ENCODE assay signal across 24 cellular contexts in genomic region chr19:34237939-34238338, GRCh38.
"Had no signal": no experiment of that assay in that cellular context is flagged by ENCODE, and none has a peak within 500 bp of the region (broad histone marks: within the 10 kb centered on the region; RNA-seq: fewer than 3 reads in every experiment).

No MANE protein-coding gene starts in this region.

- H3K27ac Mint-ChIP-seq: activated CD4-positive, alpha-beta memory T cell treated with anti-CD3 and anti-CD28 coated beads, Interleukin-2, amount 10 ng/mL, durations not matched to agents 7 days and 5 days; activated naive CD4-positive, alpha-beta T cell treated with anti-CD3 and anti-CD28 coated beads, Interleukin-2, amount 10 ng/mL, durations not matched to agents 7 days and 5 days; activated naive CD8-positive, alpha-beta T cell treated with anti-CD3 and anti-CD28 coated beads, Interleukin-2, amount 10 ng/mL, durations not matched to agents 7 days and 5 days; activated T-helper 1 cell treated with anti-CD3 and anti-CD28 coated beads, Interleukin-12 subunit alpha, Interleukin-12 subunit beta, Interleukin-2, Interleukin-4 antibody, amounts not matched to agents 30 ng/mL and 10 ng/mL and 1 ng/mL, durations not matched to agents 14 hours and 24 hours and 36 hours had no signal

- H3K36me3 Mint-ChIP-seq: activated naive CD4-positive, alpha-beta T cell treated with anti-CD3 and anti-CD28 coated beads, Interleukin-2, amount 50 U/mL, for 72 hours had no signal

- H3K27me3 Mint-ChIP-seq: activated CD4-positive, alpha-beta memory T cell treated with anti-CD3 and anti-CD28 coated beads, Interleukin-2, amount 10 ng/mL, durations not matched to agents 7 days and 5 days; activated CD4-positive, alpha-beta T cell treated with anti-CD3 and anti-CD28 coated beads, Interleukin-2, amount 10 ng/mL, durations not matched to agents 7 days and 5 days; activated naive CD4-positive, alpha-beta T cell treated with anti-CD3 and anti-CD28 coated beads, Interleukin-2, amount 10 ng/mL, durations not matched to agents 7 days and 5 days; activated naive CD8-positive, alpha-beta T cell treated with anti-CD3 and anti-CD28 coated beads, Interleukin-2, amount 10 ng/mL, durations not matched to agents 7 days and 5 days had no signal

- H3K9me3 Mint-ChIP-seq: activated CD4-positive, alpha-beta memory T cell treated with anti-CD3 and anti-CD28 coated beads, Interleukin-2, amount 10 ng/mL, durations not matched to agents 7 days and 5 days; activated CD4-positive, alpha-beta T cell treated with anti-CD3 and anti-CD28 coated beads, Interleukin-2, amount 10 ng/mL, durations not matched to agents 7 days and 5 days; activated naive CD4-positive, alpha-beta T cell treated with anti-CD3 and anti-CD28 coated beads, Interleukin-2, amount 10 ng/mL, durations not matched to agents 7 days and 5 days; activated naive CD4-positive, alpha-beta T cell treated with anti-CD3 and anti-CD28 coated beads, Interleukin-2, amount 50 U/mL, for 72 hours; activated T-cell treated with anti-CD3 and anti-CD28 coated beads, Interleukin-2, amount 50 U/mL, for 4 hours; activated T-helper 1 cell treated with anti-CD3 and anti-CD28 coated beads, Interleukin-12 subunit alpha, Interleukin-12 subunit beta, Interleukin-2, Interleukin-4 antibody, amounts not matched to agents 30 ng/mL and 10 ng/mL and 1 ng/mL, durations not matched to agents 14 hours and 24 hours and 36 hours; brain; endodermal cell had no signal

- H3K27me3 ChIP-seq: ascending aorta, dorsolateral prefrontal cortex had no signal

- DNase-seq: activated CD4-positive, alpha-beta memory T cell treated with anti-CD3 and anti-CD28 coated beads, Interleukin-2, amount 10 ng/mL, durations not matched to agents 7 days and 5 days; activated CD4-positive, alpha-beta T cell treated with anti-CD3 and anti-CD28 coated beads for 1 hour; activated CD4-positive, alpha-beta T cell treated with anti-CD3 and anti-CD28 coated beads for 4 hours; activated CD4-positive, alpha-beta T cell treated with anti-CD3 and anti-CD28 coated beads, Interleukin-2, amount 10 ng/mL, durations not matched to agents 7 days and 5 days; activated CD4-positive, alpha-beta T cell treated with anti-CD3 and anti-CD28 coated beads, Interleukin-2, amount 50 U/mL, for 4 hours; activated CD8-positive, alpha-beta memory T cell treated with anti-CD3 and anti-CD28 coated beads, Interleukin-2, amount 50 U/mL, for 48 hours; activated gamma-delta T cell; activated naive CD4-positive, alpha-beta T cell; activated naive CD4-positive, alpha-beta T cell treated with anti-CD3 and anti-CD28 coated beads, Interleukin-2, amount 10 ng/mL, durations not matched to agents 7 days and 5 days; activated naive CD8-positive, alpha-beta T cell treated with anti-CD3 and anti-CD28 coated beads, Interleukin-2, amount 10 ng/mL, durations not matched to agents 7 days and 5 days; activated T-cell treated with anti-CD3 and anti-CD28 coated beads, Interleukin-2, amount 50 U/mL, for 4 hours; dorsolateral prefrontal cortex; effector memory CD4-positive, alpha-beta T cell; endodermal cell; foreskin fibroblast; head of caudate nucleus; hippocampal formation; T-helper 1 cell; T-helper 2 cell had no signal

- H3K4me3 ChIP-seq: ascending aorta, dorsolateral prefrontal cortex had no signal

- ATAC-seq: activated naive CD4-positive, alpha-beta T cell treated with anti-CD3 and anti-CD28 coated beads, Interleukin-2, amount 50 U/mL, for 72 hours; activated T-cell treated with anti-CD3 and anti-CD28 coated beads, Interleukin-2, amount 50 U/mL, for 4 hours; esophagus mucosa had no signal

- H3K9me3 ChIP-seq: ascending aorta had no signal

- H3K27ac ChIP-seq: ascending aorta, dorsolateral prefrontal cortex had no signal

- H3K4me3 Mint-ChIP-seq: activated CD4-positive, alpha-beta memory T cell treated with anti-CD3 and anti-CD28 coated beads, Interleukin-2, amount 10 ng/mL, durations not matched to agents 7 days and 5 days; activated CD4-positive, alpha-beta T cell treated with anti-CD3 and anti-CD28 coated beads, Interleukin-2, amount 10 ng/mL, durations not matched to agents 7 days and 5 days; activated naive CD4-positive, alpha-beta T cell treated with anti-CD3 and anti-CD28 coated beads, Interleukin-2, amount 10 ng/mL, durations not matched to agents 7 days and 5 days; activated naive CD8-positive, alpha-beta T cell treated with anti-CD3 and anti-CD28 coated beads, Interleukin-2, amount 10 ng/mL, durations not matched to agents 7 days and 5 days; activated T-cell treated with anti-CD3 and anti-CD28 coated beads, Interleukin-2, amount 50 U/mL, for 4 hours; activated T-helper 1 cell treated with anti-CD3 and anti-CD28 coated beads, Interleukin-12 subunit alpha, Interleukin-12 subunit beta, Interleukin-2, Interleukin-4 antibody, amounts not matched to agents 30 ng/mL and 10 ng/mL and 1 ng/mL, durations not matched to agents 14 hours and 24 hours and 36 hours; brain; endodermal cell had no signal

- H3K36me3 ChIP-seq: ascending aorta had no signal
